1 cellular context compared by ENCODE assay signal in genomic region chr17:44966348-44967025, GRCh38.
A peak's percentile ranks its signal among the peaks of the same experiment; 100 is the strongest.
TF ChIP-seq lines count a peak whose summit lies in the region.

No MANE protein-coding gene starts in this region.

TF ChIP-seq in GM23338, 12 proteins besides CTCF, POLR2A, EP300 and RAD21:
- TF ChIP-seq ZNF331 (CRISPR knock-in tag; IDR thresholded peaks at IDR 0.05; ENCODE audit: low read depth) (no peak), EZH2 (IDR thresholded peaks at IDR 0.05; ENCODE audit: low read depth, unreplicated experiment) (peak; percentile 61)
TF ChIP-seq in GM23338: peak in this region for 1.
